25 cellular contexts compared by ENCODE assay signal in the genomic region with DNA sequence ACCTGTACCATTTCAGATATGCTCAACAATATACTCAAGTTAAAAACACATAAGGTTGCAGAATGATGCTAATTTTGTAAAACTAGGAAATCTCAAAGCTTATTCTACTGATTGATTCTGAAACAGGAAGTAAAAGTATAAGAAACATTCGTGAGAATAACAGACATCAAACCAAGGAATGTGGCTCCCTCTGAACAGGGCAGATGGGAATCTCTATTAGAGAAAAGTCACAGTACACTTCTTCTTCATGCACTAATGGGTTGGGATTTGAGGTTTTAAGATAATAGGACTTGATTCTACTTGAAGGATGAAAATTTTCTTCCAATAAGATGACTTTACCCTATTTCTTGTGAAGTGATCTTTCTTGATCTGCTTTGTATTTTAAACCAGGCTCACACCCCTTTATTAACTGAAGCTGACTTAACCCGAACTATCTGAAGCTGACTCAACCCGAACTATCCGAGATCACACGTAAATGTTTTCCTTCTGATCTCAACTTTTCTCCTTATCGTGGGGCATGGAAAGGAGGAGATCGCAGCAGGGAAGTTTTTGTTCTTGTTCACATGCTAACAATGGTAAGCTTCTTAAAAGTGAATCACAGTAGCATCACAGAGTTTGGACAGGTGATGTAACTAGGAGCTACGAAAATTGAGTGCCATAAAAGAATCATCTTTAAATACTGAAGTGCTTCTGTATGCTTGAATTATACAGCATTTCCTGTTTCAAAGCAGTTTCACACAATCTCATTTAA.
"Had no signal": no experiment of that assay in that cellular context is flagged by ENCODE, and none has a peak within 500 bp of the region (broad histone marks: within the 10 kb centered on the region; RNA-seq: fewer than 3 reads in every experiment).

No MANE protein-coding gene starts in this region.

- H3K27me3 Mint-ChIP-seq: activated B cell treated with CpG ODN at 0.5 μM for 24 hours; activated CD8-positive, alpha-beta T cell treated with anti-CD3 and anti-CD28 coated beads for 36 hours; activated naive CD4-positive, alpha-beta T cell treated with anti-CD3 and anti-CD28 coated beads, Interleukin-2, amount 50 U/mL, for 24 hours; central memory CD8-positive, alpha-beta T cell; effector memory CD8-positive, alpha-beta T cell; T-helper 17 cell had no signal

- H3K27ac Mint-ChIP-seq: activated B cell treated with CpG ODN at 0.5 μM for 24 hours; activated CD8-positive, alpha-beta T cell treated with anti-CD3 and anti-CD28 coated beads for 36 hours; activated naive CD4-positive, alpha-beta T cell treated with anti-CD3 and anti-CD28 coated beads, Interleukin-2, amount 50 U/mL, for 24 hours; brain; effector memory CD8-positive, alpha-beta T cell; nephron; progenitor cell of endocrine pancreas; T-helper 17 cell had no signal

- H3K27me3 ChIP-seq: foreskin keratinocyte had no signal

- H3K27ac ChIP-seq: foreskin keratinocyte, skin epidermis had no signal

- ATAC-seq: activated CD8-positive, alpha-beta T cell treated with anti-CD3 and anti-CD28 coated beads for 36 hours; activated T-cell treated with anti-CD3 and anti-CD28 coated beads, Interleukin-2, amount 50 U/mL, for 4 hours; effector memory CD8-positive, alpha-beta T cell; foreskin keratinocyte; left ventricle myocardium superior; right cardiac atrium; T-helper 17 cell had no signal

- H3K4me1 Mint-ChIP-seq: activated B cell treated with CpG ODN at 0.5 μM for 24 hours; activated naive CD4-positive, alpha-beta T cell treated with anti-CD3 and anti-CD28 coated beads, Interleukin-2, amount 50 U/mL, for 24 hours; brain; central memory CD8-positive, alpha-beta T cell; nephron; T-helper 17 cell had no signal

- H3K36me3 Mint-ChIP-seq: activated naive CD4-positive, alpha-beta T cell treated with anti-CD3 and anti-CD28 coated beads, Interleukin-2, amount 50 U/mL, for 24 hours; brain had no signal

- H3K4me1 ChIP-seq: foreskin keratinocyte had no signal

- H3K4me3 ChIP-seq: skin epidermis had no signal

- DNase-seq: activated B cell treated with CpG ODN at 0.5 μM for 24 hours; activated CD4-positive, alpha-beta T cell treated with anti-CD3 and anti-CD28 coated beads for 48 hours; activated CD8-positive, alpha-beta T cell treated with anti-CD3 and anti-CD28 coated beads for 36 hours; activated effector memory CD4-positive, alpha-beta T cell treated with anti-CD3 and anti-CD28 coated beads, Interleukin-2, amount 50 U/mL, for 16 hours; activated T-cell treated with anti-CD3 and anti-CD28 coated beads, Interleukin-2, amount 50 U/mL, for 4 hours; dermis blood vessel endothelial cell; effector memory CD8-positive, alpha-beta T cell; foreskin keratinocyte; glutamatergic neuron; hypothalamus; kidney glomerular epithelial cell; left ventricle myocardium superior; occipital lobe; right cardiac atrium; stimulated activated CD4-positive, alpha-beta T cell treated with anti-CD3 and anti-CD28 coated beads, Interleukin-4, amount 100 ng/mL, for 24 hours; stimulated activated naive CD4-positive, alpha-beta T cell treated with Interleukin-2 at 50 U/mL for 16 hours; substantia nigra; T-helper 17 cell; trophoblast cell had no signal

- H3K4me3 Mint-ChIP-seq: activated B cell treated with CpG ODN at 0.5 μM for 24 hours; activated CD8-positive, alpha-beta T cell treated with anti-CD3 and anti-CD28 coated beads for 36 hours; activated naive CD4-positive, alpha-beta T cell treated with anti-CD3 and anti-CD28 coated beads, Interleukin-2, amount 50 U/mL, for 24 hours; activated T-cell treated with anti-CD3 and anti-CD28 coated beads, Interleukin-2, amount 50 U/mL, for 4 hours; brain; central memory CD8-positive, alpha-beta T cell; effector memory CD8-positive, alpha-beta T cell; nephron; T-helper 17 cell had no signal
